In the genomic region with DNA sequence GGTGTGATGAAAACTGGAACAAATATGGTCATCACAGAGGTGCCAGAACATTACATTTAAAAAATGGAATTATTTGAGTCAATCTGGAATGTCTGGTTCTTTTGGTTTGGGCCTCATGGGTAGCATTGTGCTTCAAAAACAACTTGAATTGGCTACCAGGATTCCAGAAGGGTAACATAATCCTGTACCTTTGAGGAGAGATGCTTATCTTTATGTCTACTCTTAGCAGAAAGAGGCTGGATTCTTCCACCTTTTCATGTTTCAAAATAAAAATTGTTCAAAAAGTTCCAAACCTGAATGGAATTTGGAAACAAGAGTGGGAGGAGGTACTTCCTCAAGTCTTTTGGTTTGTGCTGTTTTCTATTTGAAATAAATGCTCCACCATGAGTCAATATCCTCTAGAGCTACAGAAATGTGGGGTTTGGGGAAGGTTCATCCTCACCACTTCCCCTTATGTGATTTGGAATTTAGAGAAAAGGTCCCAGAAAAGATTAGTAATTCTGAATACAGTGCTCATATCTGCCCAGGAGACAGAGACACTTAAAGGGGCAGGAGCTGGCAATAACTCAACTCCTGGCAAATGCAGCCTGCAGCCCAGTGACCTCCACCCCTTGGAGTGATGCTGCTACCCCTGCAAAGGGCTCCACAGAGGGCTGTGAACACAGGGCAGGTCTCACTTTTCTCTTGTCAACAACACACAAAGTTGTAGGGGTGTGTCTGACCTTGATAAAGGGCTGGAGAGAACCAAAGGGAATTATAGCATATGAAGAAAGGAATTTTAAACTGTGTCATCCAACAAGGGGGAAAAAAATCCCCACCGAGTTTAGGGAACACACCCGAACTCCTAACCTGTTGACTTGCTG, we compare ENCODE assay signal across 15 cellular contexts.
DNase-seq lines count a peak whose midpoint lies in the region; ATAC-seq, FAIRE-seq and TF ChIP-seq lines count a peak whose summit lies in the region.
"Had no signal": no experiment of that assay in that cellular context is flagged by ENCODE, and none has a peak within 500 bp of the region (broad histone marks: within the 10 kb centered on the region; RNA-seq: fewer than 3 reads in every experiment).

No MANE protein-coding gene starts in this region.

- peak; percentile 28; the same call in 1 of the 3 replicates for ATAC-seq in RWPE2 (ENCODE audit: low read depth)
- ATAC-seq in stimulated activated naive CD8-positive, alpha-beta T cell treated with anti-CD3 and anti-CD28 coated beads, Interleukin-15, Interleukin-2, amounts not matched to agents 100 U/mL and 50 U/mL, for 24 hours = peak; percentile 45
- ATAC-seq in HG03521 (IDR thresholded peaks at IDR 0.05; ENCODE audit: unreplicated experiment) = no peak

- FAIRE-seq in kidney (lab: Jason Lieb, UNC) = no peak

- no peak overlapping the region for H2BK5ac ChIP-seq in mesendoderm (ENCODE audit: low read length)

- H3K18ac ChIP-seq in mesendoderm (ENCODE audit: low read length) = no peak overlapping the region

- H2BK120ac ChIP-seq in mesendoderm (ENCODE audit: low read depth, low read length) = no peak overlapping the region

- no peak overlapping the region for H3K9ac ChIP-seq in kidney (ENCODE audit: low read length in 2 of 2)
- no peak overlapping the region for H3K9ac ChIP-seq in mesendoderm (ENCODE audit: low read length)

- H3K9me3 Mint-ChIP-seq in HFFc6 = no peaks in the 10 kb centered on the region

- TF ChIP-seq CTCF in HFFc6 (IDR thresholded peaks at IDR 0.05) (no peak), RWPE2 (IDR thresholded peaks at IDR 0.05; ENCODE audit: poor library complexity, severe bottlenecking) (no peak), fibroblast of the aortic adventitia (IDR thresholded peaks at IDR 0.05; ENCODE audit: insufficient read depth, low read length) (no peak), kidney (IDR thresholded peaks at IDR 0.05; ENCODE audit: borderline replicate concordance, extremely low read depth, insufficient read depth) (no peak)

- H3K27ac ChIP-seq in RWPE2 (ENCODE audit: poor library complexity, severe bottlenecking) (peak overlapping the region; percentile 33), kidney (ENCODE audit: low read depth in 2 of 2, low read length in 2 of 2) (no peak overlapping the region), mesendoderm (ENCODE audit: low read depth, low read length) (no peak overlapping the region)

- H3K4me2 ChIP-seq in mesendoderm (ENCODE audit: low read length) = no peak overlapping the region

- peaks cover 62% of the 10 kb centered on the region for H3K4me1 Mint-ChIP-seq in HFFc6 (ENCODE audit: low read depth)

- H3K27ac Mint-ChIP-seq in HFFc6 = peak overlapping the region; percentile 72

- DNase-seq in HFFc6 (peak; percentile 24), RWPE2 (ENCODE audit: low spot score) (no peak), fibroblast of the aortic adventitia (ENCODE audit: low read depth) (peak; percentile 60), kidney (no peak), mesendoderm (no peak)
- DNase-seq in stimulated activated naive CD8-positive, alpha-beta T cell treated with anti-CD3 and anti-CD28 coated beads, Interleukin-15, Interleukin-2, amounts not matched to agents 100 U/mL and 50 U/mL, for 24 hours = no peak
- no peak for DNase-seq in stimulated activated naive CD4-positive, alpha-beta T cell (lab: John Stamatoyannopoulos, UW)
- DNase-seq: activated T-cell treated with anti-CD3 and anti-CD28 coated beads for 4 hours, amygdala, Calu3, hippocampal formation, NCI-H1105 treated with DMSO at 0.1 percent for 48 hours, NCI-H510A, SHP77 had no signal

- intact Hi-C loops in kidney (cut with DNase I) = no loop called here

- no peak overlapping the region for H3K4ac ChIP-seq in mesendoderm (ENCODE audit: low read depth, low read length)

- no peaks in the 10 kb centered on the region; the same call in 1 of the 2 replicates for H3K36me3 Mint-ChIP-seq in HFFc6 (ENCODE audit: low read depth)

- H4K8ac ChIP-seq in mesendoderm (ENCODE audit: low read depth, low read length) = no peak overlapping the region

- no peak overlapping the region for H3K23ac ChIP-seq in mesendoderm (ENCODE audit: low read length)

- H3K4me1 ChIP-seq in RWPE2 (ENCODE audit: insufficient read depth, poor library complexity, severe bottlenecking) (peaks cover 6% of the 10 kb centered on the region), kidney (ENCODE audit: control insufficient read depth in 1 of 2, insufficient read depth in 1 of 2, low read depth in 1 of 2, low read length in 2 of 2) (peaks cover 0 to 2% of the 10 kb centered on the region in 2 donors), mesendoderm (ENCODE audit: control insufficient read depth, low read depth, low read length) (no peaks in the 10 kb centered on the region)

- H3K36me3 ChIP-seq in RWPE2 (ENCODE audit: low read depth) (no peaks in the 10 kb centered on the region), kidney (ENCODE audit: control insufficient read depth in 1 of 2, insufficient read depth in 2 of 2, low read length in 2 of 2) (no peaks in the 10 kb centered on the region), mesendoderm (ENCODE audit: control insufficient read depth, insufficient read depth, low read length) (no peaks in the 10 kb centered on the region)

- H3K27me3 ChIP-seq in RWPE2 (ENCODE audit: insufficient read depth, poor library complexity, severe bottlenecking) (no peaks in the 10 kb centered on the region), mesendoderm (ENCODE audit: insufficient read depth, low read length, poor library complexity) (no peaks in the 10 kb centered on the region)

- no peaks in the 10 kb centered on the region for H3K9me3 ChIP-seq in RWPE2 (ENCODE audit: severe bottlenecking)
- no peaks in the 10 kb centered on the region for H3K9me3 ChIP-seq in kidney (ENCODE audit: control insufficient read depth in 1 of 2, low read length in 2 of 2)

- no CpG with 5 or more reads among the region's 2 CpGs for WGBS in mesendoderm (ENCODE audit: extremely low coverage, insufficient coverage, low lambda C conversion rate)

- H3K27me3 Mint-ChIP-seq in HFFc6 (ENCODE audit: insufficient read depth) = no peaks in the 10 kb centered on the region

- no peak overlapping the region for H2BK15ac ChIP-seq in mesendoderm (replicated peaks; ENCODE audit: low read depth)

- H3K4me3 Mint-ChIP-seq in HFFc6 = peak overlapping the region; percentile 3

- no peaks in the 10 kb centered on the region for H3K79me2 ChIP-seq in mesendoderm (ENCODE audit: control insufficient read depth, insufficient read depth, low read length)

- no peak overlapping the region for H4K5ac ChIP-seq in mesendoderm (ENCODE audit: low read length)

- no peaks in the 10 kb centered on the region for H3K79me1 ChIP-seq in mesendoderm (ENCODE audit: low read length)

- no peak overlapping the region for H3K4me3 ChIP-seq in RWPE2 (ENCODE audit: severe bottlenecking)
- H3K4me3 ChIP-seq in fibroblast of the aortic adventitia (ENCODE audit: low read depth, low read length) = no peak overlapping the region
- H3K4me3 ChIP-seq in kidney (ENCODE audit: low read length in 2 of 2) = no peak overlapping the region
- H3K4me3 ChIP-seq in mesendoderm (ENCODE audit: low read length) = no peak overlapping the region

- H2AK5ac ChIP-seq in mesendoderm (ENCODE audit: low read length) = no peak overlapping the region

- H3K56ac ChIP-seq in mesendoderm (ENCODE audit: low read length) = no peak overlapping the region

Comparison
In these comparisons a context has a peak if more than half of its experiments do, and no peak if none do; other contexts are left out.
1. DNase-seq: peak in HFFc6 (single experiment) and fibroblast of the aortic adventitia (single experiment); none in RWPE2 (single experiment), stimulated activated naive CD8-positive, alpha-beta T cell treated with anti-CD3 and anti-CD28 coated beads, Interleukin-15, Interleukin-2, amounts not matched to agents 100 U/mL and 50 U/mL, for 24 hours (single experiment), kidney (single experiment), stimulated activated naive CD4-positive, alpha-beta T cell (0 of 6) and mesendoderm (single experiment).